In genomic region chr7:155206286-155207020, GRCh38 we compare ENCODE assay signal across 8 cellular contexts.
A peak's percentile ranks its signal among the peaks of the same experiment; 100 is the strongest.
DNase-seq lines count a peak whose midpoint lies in the region; ATAC-seq and TF ChIP-seq lines count a peak whose summit lies in the region.

No MANE protein-coding gene starts in this region.

- ATAC-seq in HG02798 (IDR thresholded peaks at IDR 0.05; ENCODE audit: poor library complexity, unreplicated experiment) (peak; percentile 44), left cardiac atrium (peak; percentile 63 to 72)

- intact Hi-C loops in left cardiac atrium (cut with DNase I), result loop anchor here in 1 of 2 donors (5.0 kb wide), 1 partner anchor 51 kb away; no protein-coding TSS in a partner anchor

- peak; percentile 89 for DNase-seq in RPMI7951 (ENCODE audit: low read depth)
- peak; percentile 40 for DNase-seq in activated gamma-delta T cell treated with anti-CD3 and anti-CD28 coated beads, Interleukin-2, amount 50 U/mL, for 16 hours (ENCODE audit: low read depth)
- peak; percentile 86 for DNase-seq in left cardiac atrium
- DNase-seq in stimulated activated CD4-positive, alpha-beta T cell treated with anti-CD3 and anti-CD28 coated beads, Interleukin-12 subunit alpha, Interleukin-12 subunit beta, amount 100 ng/mL, for 24 hours (ENCODE audit: low read depth in 2 of 2), result peak; percentile 56 to 59
- no peak for DNase-seq in NCI-H1092 treated with DMSO at 0.1 percent for 48 hours (lab: John Stamatoyannopoulos, UW)
- DNase-seq in HT-29 (ENCODE audit: low spot score), result no peak

- peak; percentile 4 for TF ChIP-seq POLR2A in GM15510 (IDR thresholded peaks at IDR 0.05; ENCODE audit: borderline replicate concordance, extremely low read depth, insufficient read length)

Comparison
In these comparisons a context has a peak if more than half of its experiments do, and no peak if none do; other contexts are left out.
1. DNase-seq: peak in RPMI7951 (single experiment), activated gamma-delta T cell treated with anti-CD3 and anti-CD28 coated beads, Interleukin-2, amount 50 U/mL, for 16 hours (single experiment), left cardiac atrium (single experiment) and stimulated activated CD4-positive, alpha-beta T cell treated with anti-CD3 and anti-CD28 coated beads, Interleukin-12 subunit alpha, Interleukin-12 subunit beta, amount 100 ng/mL, for 24 hours (2 of 2); none in NCI-H1092 treated with DMSO at 0.1 percent for 48 hours (single experiment) and HT-29 (single experiment).